ENCODE assay signal across 28 cellular contexts in the genomic region with DNA sequence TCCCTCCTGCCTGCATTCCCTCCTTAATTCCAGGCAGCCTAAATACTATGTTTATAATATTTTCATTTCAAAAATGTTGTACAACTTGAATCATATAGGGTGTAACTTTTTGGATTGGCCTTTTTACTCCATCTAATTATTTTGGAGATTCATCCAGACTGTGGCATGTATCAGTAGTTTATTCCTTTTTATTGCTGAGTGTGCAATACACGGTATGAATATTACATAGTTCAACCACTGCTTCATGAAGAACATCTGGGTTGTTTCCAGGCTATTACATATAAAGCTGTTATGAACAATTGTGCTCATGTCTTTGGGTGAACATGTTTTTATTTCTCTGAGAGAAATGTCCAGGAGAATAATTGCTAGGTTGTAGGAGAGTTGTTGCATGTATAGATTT.
"Had no signal": no experiment of that assay in that cellular context is flagged by ENCODE, and none has a peak within 500 bp of the region (broad histone marks: within the 10 kb centered on the region; RNA-seq: fewer than 3 reads in every experiment).

No MANE protein-coding gene starts in this region.

- H3K4me2 ChIP-seq: neural progenitor cell, smooth muscle cell had no signal

- H3K27me3 ChIP-seq: neural progenitor cell, ovary, spleen, suprapubic skin, testis, tibial artery, transverse colon, upper lobe of right lung, uterus had no signal

- H3K27ac ChIP-seq: neural progenitor cell, ovary, parathyroid adenoma, psoas muscle, skin epidermis, spleen, suprapubic skin, testis, tibial artery, transverse colon, upper lobe of right lung, uterus had no signal

- H3K9ac ChIP-seq: neural progenitor cell, parathyroid adenoma had no signal

- H3K79me2 ChIP-seq: parathyroid adenoma had no signal

- H3K9me3 ChIP-seq: ovary, psoas muscle, testis, transverse colon, upper lobe of right lung, uterus had no signal

- H3K4me1 ChIP-seq: neural progenitor cell, parathyroid adenoma, psoas muscle, spleen, suprapubic skin, testis, tibial artery, transverse colon, upper lobe of right lung, uterus had no signal

- H2AFZ ChIP-seq: neural progenitor cell, parathyroid adenoma had no signal

- H3K36me3 ChIP-seq: neural progenitor cell, ovary, spleen, suprapubic skin, tibial artery, transverse colon, upper lobe of right lung, uterus had no signal

- ATAC-seq: natural killer cell; psoas muscle; right cardiac atrium; sciatic nerve; stimulated activated memory B cell treated with anti-CD40 and anti-IgM and Interleukin-4, amounts not matched to agents 10 μg/mL and 1 μg/mL and 100 μg/mL, for 72 hours; stimulated activated naive CD8-positive, alpha-beta T cell treated with anti-CD3 and anti-CD28 coated beads, Interleukin-15, amount 100 ng/mL, for 72 hours; stimulated activated naive CD8-positive, alpha-beta T cell treated with anti-CD3 and anti-CD28 coated beads, Interleukin-15, Interleukin-2, amounts not matched to agents 100 U/mL and 50 U/mL, for 24 hours; upper lobe of right lung had no signal

- DNase-seq: natural killer cell; occipital lobe; ovary; posterior cingulate gyrus; psoas muscle; right cardiac atrium; spleen; stimulated activated CD4-positive, alpha-beta T cell treated with anti-CD3 and anti-CD28 coated beads, Interleukin-12 subunit alpha, Interleukin-12 subunit beta, amount 100 ng/mL, for 4 hours; stimulated activated CD4-positive, alpha-beta T cell treated with anti-CD3 and anti-CD28 coated beads, Interleukin-1b, Interleukin-23, amount 100 ng/mL, for 48 hours; stimulated activated CD4-positive, alpha-beta T cell treated with anti-CD3 and anti-CD28 coated beads, Interleukin-4, amount 100 ng/mL, for 1 hour; stimulated activated CD4-positive, alpha-beta T cell treated with anti-CD3 and anti-CD28 coated beads, Interleukin-4, amount 100 ng/mL, for 4 hours; stimulated activated CD8-positive, alpha-beta memory T cell treated with anti-CD3 and anti-CD28 coated beads, Interleukin-4, amount 100 ng/mL, for 48 hours; stimulated activated naive CD4-positive, alpha-beta T cell; stimulated activated naive CD8-positive, alpha-beta T cell treated with anti-CD3 and anti-CD28 coated beads, Interleukin-15, amount 100 ng/mL, for 72 hours; stimulated activated naive CD8-positive, alpha-beta T cell treated with anti-CD3 and anti-CD28 coated beads, Interleukin-15, Interleukin-2, amounts not matched to agents 100 U/mL and 50 U/mL, for 24 hours; substantia nigra; testis; tibial artery; transverse colon; upper lobe of right lung; uterus had no signal

- H3K4me3 ChIP-seq: neural progenitor cell, ovary, psoas muscle, skin epidermis, smooth muscle cell, spleen, suprapubic skin, testis, tibial artery, transverse colon, upper lobe of right lung, uterus had no signal
